In genomic region chr6:36544228-36544627, GRCh38 we compare ENCODE assay signal across 8 cellular contexts. TPM values are rescaled to one million over a fixed set of nuclear protein-coding genes. Genes with fewer than 3 reads are reported as not detected.
DNase-seq lines count a peak whose midpoint lies in the region; TF ChIP-seq lines count a peak whose summit lies in the region.

No MANE protein-coding gene starts in this region.

- peaks cover 6 to 12% (median 8%) of the 10 kb centered on the region in 5 donors for H3K36me3 ChIP-seq in subcutaneous abdominal adipose tissue (ENCODE audit: control insufficient read depth in 5 of 5, insufficient read depth in 5 of 5, low read length in 5 of 5)

- peaks cover 0 to 45% (median 36%) of the 10 kb centered on the region in 5 donors for H3K4me1 ChIP-seq in subcutaneous abdominal adipose tissue (ENCODE audit: control insufficient read depth in 5 of 5, insufficient read depth in 5 of 5, low read length in 5 of 5)

- H3K27me3 ChIP-seq in subcutaneous abdominal adipose tissue (ENCODE audit: control insufficient read depth in 5 of 5, insufficient read depth in 4 of 5, low read length in 5 of 5) = no peaks in the 10 kb centered on the region

- no peaks in the 10 kb centered on the region for H3K27me3 Mint-ChIP-seq in activated CD4-positive, alpha-beta memory T cell treated with anti-CD3 and anti-CD28 coated beads for 36 hours

- DNase-seq in activated CD4-positive, CD25-positive, alpha-beta regulatory T cell treated with anti-CD3 and anti-CD28 coated beads, Interleukin-2, amount 50 U/mL, for 16 hours (ENCODE audit: low read depth, low spot score) = peak; percentile 31
- no peak for DNase-seq in activated CD4-positive, CD25-positive, alpha-beta regulatory T cell treated with anti-CD3 and anti-CD28 coated beads, Interleukin-2, amount 50 U/mL, for 72 hours
- peak; percentile 63 for DNase-seq in activated CD4-positive, alpha-beta memory T cell treated with anti-CD3 and anti-CD28 coated beads for 36 hours
- DNase-seq in fibroblast of villous mesenchyme (ENCODE audit: low read depth) (peak; percentile 76), NCI-H2029 (lab: John Stamatoyannopoulos, UW) (no peak), NCI-H128 (lab: John Stamatoyannopoulos, UW; ENCODE audit: unreplicated experiment) (no peak), NCI-H1436 treated with DMSO at 0.1 percent for 48 hours (lab: John Stamatoyannopoulos, UW) (no peak)

- peak overlapping the region; percentile 83 for H3K27ac Mint-ChIP-seq in activated CD4-positive, alpha-beta memory T cell treated with anti-CD3 and anti-CD28 coated beads for 36 hours

- CTCF ChIA-PET in activated CD4-positive, alpha-beta memory T cell treated with anti-CD3 and anti-CD28 coated beads for 36 hours (lab: Charles Lee) = interaction anchor here (0.5 to 1.7 kb wide), 3 partner anchors 57 to 121 kb away, joined by 3 to 7 read pairs (median 4); no protein-coding TSS in a partner anchor

- H3K9me3 Mint-ChIP-seq in activated CD4-positive, alpha-beta memory T cell treated with anti-CD3 and anti-CD28 coated beads for 36 hours = no peaks in the 10 kb centered on the region

- H3K4me3 Mint-ChIP-seq in activated CD4-positive, alpha-beta memory T cell treated with anti-CD3 and anti-CD28 coated beads for 36 hours = peak overlapping the region; percentile 71

- peaks cover 30% of the 10 kb centered on the region for H3K36me3 Mint-ChIP-seq in activated CD4-positive, alpha-beta memory T cell treated with anti-CD3 and anti-CD28 coated beads for 36 hours

- H3K4me3 ChIP-seq in fibroblast of villous mesenchyme (ENCODE audit: low read depth, low read length) (no peak overlapping the region), subcutaneous abdominal adipose tissue (ENCODE audit: low read depth in 1 of 5, low read length in 5 of 5) (peak overlapping the region; percentile 1 to 48 (median 41))

- POLR2A ChIA-PET in activated CD4-positive, alpha-beta memory T cell treated with anti-CD3 and anti-CD28 coated beads for 36 hours (lab: Charles Lee) = interaction anchor here (0.8 to 2.0 kb wide), 3 partner anchors 11 to 58 kb away, joined by 3 to 7 read pairs (median 3); no protein-coding TSS in a partner anchor

- no peak for TF ChIP-seq CTCF in fibroblast of villous mesenchyme (IDR thresholded peaks at IDR 0.05; ENCODE audit: insufficient read depth, low read depth, low read length)

- H3K27ac ChIP-seq in subcutaneous abdominal adipose tissue (ENCODE audit: low read depth, low read length) = peak overlapping the region; percentile 83

- intact Hi-C loops in activated CD4-positive, alpha-beta memory T cell treated with anti-CD3 and anti-CD28 coated beads for 36 hours (cut with micrococcal nuclease) = no loop called here

- H3K9me3 ChIP-seq in subcutaneous abdominal adipose tissue (ENCODE audit: control insufficient read depth in 5 of 5, low read length in 5 of 5) = no peaks in the 10 kb centered on the region

- peak overlapping the region in 2 of 5 donors; percentile 5 to 35 for H3K9ac ChIP-seq in subcutaneous abdominal adipose tissue (ENCODE audit: low read length in 5 of 5)

- peaks cover 60% of the 10 kb centered on the region for H3K4me1 Mint-ChIP-seq in activated CD4-positive, alpha-beta memory T cell treated with anti-CD3 and anti-CD28 coated beads for 36 hours (ENCODE audit: low read depth)

RNA-seq across cellular contexts. Expression of gene STK38, which starts 3.1 kb away (rescaled TPM):
- 10 to 100 TPM; 25.8 to 27.5 TPM for total RNA-seq in activated CD4-positive, alpha-beta memory T cell treated with anti-CD3 and anti-CD28 coated beads for 36 hours
- total RNA-seq in fibroblast of villous mesenchyme = 32.9 and 55.3 TPM in 2 replicates

RNA-seq across cellular contexts. Expression of gene SRSF3, which starts 49.9 kb away (rescaled TPM):
- 100 to 1,000 TPM; 390 to 392 TPM for total RNA-seq in activated CD4-positive, alpha-beta memory T cell treated with anti-CD3 and anti-CD28 coated beads for 36 hours
- 445 and 462 TPM in 2 replicates for total RNA-seq in fibroblast of villous mesenchyme

Comparison
In these comparisons a context has a peak if more than half of its experiments do, and no peak if none do; other contexts are left out.
1. DNase-seq: peak in activated CD4-positive, CD25-positive, alpha-beta regulatory T cell treated with anti-CD3 and anti-CD28 coated beads, Interleukin-2, amount 50 U/mL, for 16 hours (single experiment), activated CD4-positive, alpha-beta memory T cell treated with anti-CD3 and anti-CD28 coated beads for 36 hours (single experiment) and fibroblast of villous mesenchyme (single experiment); none in activated CD4-positive, CD25-positive, alpha-beta regulatory T cell treated with anti-CD3 and anti-CD28 coated beads, Interleukin-2, amount 50 U/mL, for 72 hours (single experiment), NCI-H2029 (single experiment), NCI-H128 (single experiment) and NCI-H1436 treated with DMSO at 0.1 percent for 48 hours (single experiment).